31 cellular contexts compared by ENCODE assay signal in the genomic region with DNA sequence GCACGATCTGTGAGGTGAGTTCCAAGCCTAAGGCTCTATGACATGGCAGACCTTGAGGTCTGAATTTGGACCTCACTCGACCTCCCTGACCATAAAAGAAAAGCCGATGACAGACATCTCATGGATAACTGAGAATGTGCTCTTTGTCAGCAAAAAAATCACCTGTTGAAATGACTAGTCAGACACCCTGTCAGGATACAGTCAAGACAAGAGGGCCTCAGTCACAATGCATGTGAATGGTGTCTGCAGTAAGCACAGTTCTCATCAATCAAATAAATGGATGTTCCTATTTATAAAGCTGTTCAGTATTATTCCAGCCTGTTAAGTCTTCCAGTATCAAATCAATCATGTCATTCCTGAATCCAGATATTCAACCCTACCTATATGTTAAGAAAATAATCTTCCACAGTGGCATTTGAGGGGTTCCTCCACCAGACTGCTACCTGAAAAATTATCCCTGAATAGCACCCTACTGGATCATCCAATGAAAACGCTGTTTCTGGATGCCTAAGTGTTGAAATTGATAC. TPM values are rescaled to one million over a fixed set of nuclear protein-coding genes. Genes with fewer than 3 reads are reported as not detected.
"Had no signal": no experiment of that assay in that cellular context is flagged by ENCODE, and none has a peak within 500 bp of the region (broad histone marks: within the 10 kb centered on the region; RNA-seq: fewer than 3 reads in every experiment).

No MANE protein-coding gene starts in this region.

- ATAC-seq: activated naive CD4-positive, alpha-beta T cell treated with anti-CD3 and anti-CD28 coated beads, Interleukin-2, amount 50 U/mL, for 72 hours; activated naive CD8-positive, alpha-beta T cell treated with anti-CD3 and anti-CD28 coated beads, Interleukin-2, amount 50 U/mL, for 24 hours; activated T-cell treated with anti-CD3 and anti-CD28 coated beads, Interleukin-2, amount 50 U/mL, for 4 hours; activated T-cell treated with anti-CD3 and anti-CD28 coated beads, Interleukin-2, amount 50 U/mL, for 72 hours; activated T-helper 17 cell treated with anti-CD3 and anti-CD28 coated beads, Interleukin-2, amount 50 U/mL, for 72 hours; body of pancreas had no signal

- H3K4me3 ChIP-seq: adrenal gland, ascending aorta, body of pancreas, breast epithelium, cardiac muscle cell had no signal

- H3K27ac ChIP-seq: adrenal gland, ascending aorta, body of pancreas, brain microvascular endothelial cell, breast epithelium, cardiac muscle cell had no signal

- H3K4me1 ChIP-seq: adrenal gland, body of pancreas, breast epithelium had no signal

- H3K27me3 ChIP-seq: adrenal gland, ascending aorta, body of pancreas, brain microvascular endothelial cell, breast epithelium had no signal

- H3K36me3 ChIP-seq: adrenal gland, ascending aorta, brain microvascular endothelial cell, breast epithelium, cardiac muscle cell had no signal

- DNase-seq: activated effector memory CD4-positive, alpha-beta T cell treated with anti-CD3 and anti-CD28 coated beads, Interleukin-2, amount 50 U/mL, for 16 hours; activated effector memory CD4-positive, alpha-beta T cell treated with Interleukin-2 at 50 U/mL for 16 hours; activated gamma-delta T cell; activated gamma-delta T cell treated with Interleukin-2 at 50 U/mL for 16 hours; activated naive CD4-positive, alpha-beta T cell; activated naive CD4-positive, alpha-beta T cell treated with anti-CD3 and anti-CD28 coated beads for 36 hours; activated naive CD4-positive, alpha-beta T cell treated with anti-CD3 and anti-CD28 coated beads, Interleukin-2, amount 10 ng/mL, durations not matched to agents 7 days and 5 days; activated naive CD4-positive, alpha-beta T cell treated with anti-CD3 and anti-CD28 coated beads, Interleukin-2, amount 50 U/mL, for 16 hours; activated naive CD4-positive, alpha-beta T cell treated with Interleukin-2 at 50 U/mL for 16 hours; activated naive CD8-positive, alpha-beta T cell treated with anti-CD3 and anti-CD28 coated beads for 36 hours; activated naive CD8-positive, alpha-beta T cell treated with anti-CD3 and anti-CD28 coated beads, Interleukin-2, amount 10 ng/mL, durations not matched to agents 7 days and 5 days; activated naive CD8-positive, alpha-beta T cell treated with anti-CD3 and anti-CD28 coated beads, Interleukin-2, amount 50 U/mL, for 24 hours; activated T-cell treated with anti-CD3 and anti-CD28 coated beads, Interleukin-2, amount 50 U/mL, for 24 hours; activated T-cell treated with anti-CD3 and anti-CD28 coated beads, Interleukin-2, amount 50 U/mL, for 4 hours; activated T-cell treated with anti-CD3 and anti-CD28 coated beads, Interleukin-2, amount 50 U/mL, for 48 hours; activated T-cell treated with anti-CD3 and anti-CD28 coated beads, Interleukin-2, amount 50 U/mL, for 72 hours; adrenal gland; amniotic stem cell; amygdala; anterior cingulate cortex; aorta; body of pancreas; brain microvascular endothelial cell; caudate nucleus; central memory CD4-positive, alpha-beta T cell; cerebellar nuclear complex had no signal

- H3K9me3 ChIP-seq: adrenal gland, ascending aorta, body of pancreas, breast epithelium had no signal

RNA-seq across cellular contexts. Expression of a gene that starts 28.6 kb away (rescaled TPM):
- total RNA-seq: ascending aorta, body of pancreas had no signal
